Comparison of ENCODE assay signal across 8 cellular contexts in the genomic region with DNA sequence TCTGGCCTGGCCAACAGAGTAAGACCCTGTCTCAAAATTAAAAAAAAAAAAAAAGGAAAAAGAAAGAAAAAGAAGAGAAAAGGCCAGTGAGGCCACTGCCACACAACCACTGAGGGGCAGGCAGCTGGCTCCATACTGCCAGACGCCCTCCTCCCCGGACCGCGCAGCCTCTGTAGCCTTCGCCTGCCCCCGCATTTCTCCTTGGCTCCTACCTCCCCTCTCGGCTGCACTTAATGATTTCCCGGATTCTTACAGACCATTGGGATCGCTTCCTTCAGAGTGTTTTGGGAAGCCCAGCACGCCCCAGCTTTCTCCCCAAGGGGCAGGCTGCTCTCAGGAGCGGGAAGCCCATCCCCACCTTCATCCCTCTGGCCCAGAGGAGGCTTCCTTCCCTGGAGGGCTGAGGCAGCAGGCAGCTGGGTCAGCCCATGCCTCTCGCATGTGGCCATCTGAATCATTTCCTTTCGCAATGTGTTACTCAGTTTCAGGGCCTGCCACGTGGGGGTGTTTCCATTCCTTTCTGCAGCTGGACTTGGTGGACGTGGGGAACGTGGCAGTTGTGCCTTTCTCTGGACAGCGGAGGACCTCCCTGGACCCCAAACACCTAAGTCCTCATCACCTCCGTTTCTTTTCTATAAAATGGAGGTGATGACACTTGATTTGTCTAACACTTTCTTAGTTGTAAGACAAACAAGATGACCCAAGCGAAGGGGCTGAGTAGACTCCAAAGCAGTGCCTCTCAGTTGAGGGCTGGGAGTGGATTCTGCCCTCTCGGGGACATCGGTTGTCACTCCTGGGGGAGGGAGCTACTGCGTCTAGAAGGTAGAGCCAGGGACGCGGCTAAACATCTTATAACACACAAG. TPM values are rescaled to one million over a fixed set of nuclear protein-coding genes. Genes with fewer than 3 reads are reported as not detected.
DNase-seq lines count a peak whose midpoint lies in the region; ATAC-seq and TF ChIP-seq lines count a peak whose summit lies in the region.

No MANE protein-coding gene starts in this region.

- H3K9me2 ChIP-seq in SU-DHL-6 (replicated peaks; ENCODE audit: insufficient read depth, low read length): no peaks in the 10 kb centered on the region

- peak overlapping the region; percentile 62 for H3K4me2 ChIP-seq in SU-DHL-6 (ENCODE audit: low read depth, low read length, poor library complexity, severe bottlenecking)

- H3K9ac ChIP-seq in SU-DHL-6 (ENCODE audit: low read length): peak overlapping the region; percentile 45

- peak overlapping the region; percentile 83 for H3K27ac ChIP-seq in SU-DHL-6 (ENCODE audit: low read depth, low read length)

- no peaks in the 10 kb centered on the region for H3K9me3 ChIP-seq in SU-DHL-6 (ENCODE audit: insufficient read depth, low read length)

- H3K4me3 ChIP-seq in GM12865 (ENCODE audit: low read depth, low read length): peak overlapping the region; percentile 28; the same call in 1 of the 2 replicates
- peak overlapping the region; percentile 33 for H3K4me3 ChIP-seq in SU-DHL-6 (ENCODE audit: insufficient read depth, low read length, poor library complexity, severe bottlenecking)

- TF ChIP-seq CTCF in GM12865 (IDR thresholded peaks at IDR 0.05; ENCODE audit: insufficient read depth, low read depth, low read length, missing control alignments): no peak
- TF ChIP-seq CTCF in SU-DHL-6 (IDR thresholded peaks at IDR 0.05; ENCODE audit: insufficient read depth, low read length, poor library complexity, severe bottlenecking): no peak

- H3K79me2 ChIP-seq in SU-DHL-6 (ENCODE audit: insufficient read depth, low read length): peaks cover 12% of the 10 kb centered on the region; the same call in 1 of the 2 replicates

- peak; percentile 85 for ATAC-seq in sciatic nerve

- no peaks in the 10 kb centered on the region for H3K27me3 ChIP-seq in SU-DHL-6 (ENCODE audit: low read length)

- DNase-seq in GM12865 (ENCODE audit: low read depth): peak; percentile 35
- peak; percentile 58 for DNase-seq in globus pallidus (ENCODE audit: low spot score)
- DNase-seq in sciatic nerve (ENCODE audit: low spot score): peak; percentile 83
- DNase-seq in NCI-H1417 treated with DMSO at 0.1 percent for 48 hours (lab: John Stamatoyannopoulos, UW): no peak
- DNase-seq in NCI-H146 treated with DMSO at 0.1 percent for 48 hours (lab: John Stamatoyannopoulos, UW; ENCODE audit: unreplicated experiment): no peak
- DNase-seq in stimulated activated CD8-positive, alpha-beta memory T cell treated with anti-CD3 and anti-CD28 coated beads, Interleukin-4, amount 100 ng/mL, for 48 hours: no peak
- DNase-seq in HK-2 (ENCODE audit: unreplicated experiment): no peak

- H3F3A ChIP-seq in SU-DHL-6 (ENCODE audit: insufficient read depth): peaks cover 10% of the 10 kb centered on the region

- H2AFZ ChIP-seq in SU-DHL-6 (ENCODE audit: low read depth, low read length, severe bottlenecking): no peak overlapping the region

- H3K36me3 ChIP-seq in SU-DHL-6 (ENCODE audit: low read length): no peaks in the 10 kb centered on the region

- intact Hi-C loops in sciatic nerve (cut with DNase I): no loop called here

- H4K20me1 ChIP-seq in SU-DHL-6 (ENCODE audit: low read depth, low read length): no peaks in the 10 kb centered on the region

RNA-seq across cellular contexts. Expression of a gene that starts 2.3 kb away (rescaled TPM):
- 9.4 TPM for total RNA-seq in sciatic nerve

RNA-seq across cellular contexts. Expression of a gene that starts 41.0 kb away (rescaled TPM):
- not detected for total RNA-seq in sciatic nerve

Comparison
In these comparisons a context has a peak if more than half of its experiments do, and no peak if none do; other contexts are left out.
1. DNase-seq: peak in GM12865 (single experiment), globus pallidus (single experiment) and sciatic nerve (single experiment); none in NCI-H1417 treated with DMSO at 0.1 percent for 48 hours (single experiment), NCI-H146 treated with DMSO at 0.1 percent for 48 hours (single experiment), stimulated activated CD8-positive, alpha-beta memory T cell treated with anti-CD3 and anti-CD28 coated beads, Interleukin-4, amount 100 ng/mL, for 48 hours (single experiment) and HK-2 (single experiment).